ENCODE assay signal across 8 cellular contexts in the genomic region with DNA sequence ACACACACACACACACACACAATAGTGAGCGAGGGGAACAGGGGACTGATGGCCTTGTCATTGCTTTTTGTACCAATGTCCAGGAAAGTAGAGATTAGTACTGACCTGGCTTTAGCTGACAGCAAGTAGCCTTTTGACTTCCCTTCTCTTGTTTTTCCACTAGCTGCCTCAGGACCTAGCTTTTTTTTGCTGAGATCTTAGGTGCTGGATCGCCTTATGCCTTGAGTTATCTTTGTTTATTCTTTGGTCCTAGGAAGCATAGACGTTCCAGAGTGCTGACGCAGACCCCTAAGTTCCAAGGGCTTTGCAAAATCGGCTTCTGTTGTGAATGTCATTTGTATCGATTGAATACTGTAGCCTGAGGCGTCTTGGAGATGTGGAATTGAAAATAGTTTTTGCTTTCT. TPM values are rescaled to one million over a fixed set of nuclear protein-coding genes. Genes with fewer than 3 reads are reported as not detected.
DNase-seq lines count a peak whose midpoint lies in the region; ATAC-seq and TF ChIP-seq lines count a peak whose summit lies in the region.

A gene with protein sequence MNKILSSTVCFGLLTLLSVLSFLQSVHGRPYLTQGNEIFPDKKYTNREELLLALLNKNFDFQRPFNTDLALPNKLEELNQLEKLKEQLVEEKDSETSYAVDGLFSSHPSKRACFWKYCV (minus strand): TSS at position 218 of the 404 bp plus-strand sequence. CDS start 48,337 bp downstream, outside the sequence.

- no peaks in the 10 kb centered on the region for H3K9me3 Mint-ChIP-seq in memory B cell

- DNase-seq in dermis blood vessel endothelial cell (peak; percentile 71), memory B cell (ENCODE audit: low spot score in 2 of 2) (no peak), upper lobe of left lung (no peak), Karpas-422 (no peak)

- 18 to 26% methylated on average over 7 of the region's 7 CpGs for WGBS in upper lobe of left lung, 2 donors

- H2AFZ ChIP-seq in OCI-LY3 (ENCODE audit: low read depth, low read length): peak within 1 kb of the TSS; percentile 92; the same call in 1 of the 2 replicates
- H2AFZ ChIP-seq in Karpas-422 (ENCODE audit: low read length): no peak within 1 kb of the TSS

- no peaks in the 10 kb centered on the region for H3K27me3 Mint-ChIP-seq in memory B cell

- peaks cover 33% of the 10 kb centered on the region for H3K4me1 Mint-ChIP-seq in memory B cell

- H3K9ac ChIP-seq in OCI-LY3 (ENCODE audit: low read length) (peak within 1 kb of the TSS; percentile 87), Karpas-422 (ENCODE audit: low read length) (no peak within 1 kb of the TSS)

- H4K20me1 ChIP-seq in OCI-LY3 (ENCODE audit: insufficient read depth, low read length) (peaks cover 42% of the 10 kb centered on the region), Karpas-422 (ENCODE audit: insufficient read depth, low read depth, low read length) (no peaks in the 10 kb centered on the region)

- peak within 1 kb of the TSS; percentile 78 for H3K4me3 ChIP-seq in GM12875 (ENCODE audit: low read depth, low read length)
- peak within 1 kb of the TSS; percentile 89 for H3K4me3 ChIP-seq in OCI-LY3 (ENCODE audit: low read length)
- peak within 1 kb of the TSS; percentile 61 to 94 (median 74) for H3K4me3 ChIP-seq in upper lobe of left lung
- no peak within 1 kb of the TSS for H3K4me3 ChIP-seq in Karpas-422 (ENCODE audit: low read length)

- H3K36me3 Mint-ChIP-seq in memory B cell: peaks cover 10% of the 10 kb centered on the region

- H3K27ac ChIP-seq in OCI-LY3 (ENCODE audit: low read length) (peak within 1 kb of the TSS; percentile 59), upper lobe of left lung (peak within 1 kb of the TSS; percentile 85 to 99 (median 93)), Karpas-422 (ENCODE audit: low read length) (no peak within 1 kb of the TSS)

- ATAC-seq in memory B cell (ENCODE audit: low read depth) (no peak), upper lobe of left lung (ENCODE audit: low FRiP score in 2 of 2) (peak; percentile 47 to 54), GM18868 (IDR thresholded peaks at IDR 0.05; ENCODE audit: unreplicated experiment) (no peak), HG03439 (IDR thresholded peaks at IDR 0.05; ENCODE audit: unreplicated experiment) (no peak)

- TF ChIP-seq EP300 in upper lobe of left lung (IDR thresholded peaks at IDR 0.05): no peak

- H3K36me3 ChIP-seq in OCI-LY3 (replicated peaks; ENCODE audit: low read depth, low read length) (no peaks in the 10 kb centered on the region), upper lobe of left lung (no peaks in the 10 kb centered on the region), Karpas-422 (ENCODE audit: insufficient read depth, low read length) (no peaks in the 10 kb centered on the region)

- H3K9me3 ChIP-seq in OCI-LY3 (ENCODE audit: insufficient read depth, low read length) (no peaks in the 10 kb centered on the region), upper lobe of left lung (no peaks in the 10 kb centered on the region), Karpas-422 (ENCODE audit: low read length) (peaks cover 22% of the 10 kb centered on the region)

- no peak for TF ChIP-seq POLR2A in upper lobe of left lung (IDR thresholded peaks at IDR 0.05)

- H3K27me3 ChIP-seq in OCI-LY3 (ENCODE audit: low read depth, low read length): no peaks in the 10 kb centered on the region
- H3K27me3 ChIP-seq in upper lobe of left lung: peaks cover 0 to 6% (median 0%) of the 10 kb centered on the region in 4 donors
- no peaks in the 10 kb centered on the region for H3K27me3 ChIP-seq in Karpas-422 (ENCODE audit: low read length)

- peak within 1 kb of the TSS; percentile 90 for H3K4me3 Mint-ChIP-seq in memory B cell

- TF ChIP-seq CTCF in GM12875 (IDR thresholded peaks at IDR 0.05; ENCODE audit: borderline replicate concordance, insufficient read depth, low read depth, low read length) (no peak), OCI-LY3 (IDR thresholded peaks at IDR 0.05; ENCODE audit: low read depth, low read length) (no peak), upper lobe of left lung (IDR thresholded peaks at IDR 0.05) (no peak)

- peaks cover 61% of the 10 kb centered on the region for H3K79me2 ChIP-seq in OCI-LY3 (ENCODE audit: low read length)
- no peaks in the 10 kb centered on the region for H3K79me2 ChIP-seq in Karpas-422 (ENCODE audit: low read length)

- H3K4me2 ChIP-seq in OCI-LY3 (ENCODE audit: low read length): peak within 1 kb of the TSS; percentile 98
- H3K4me2 ChIP-seq in Karpas-422 (ENCODE audit: low read depth, low read length, poor library complexity, severe bottlenecking): no peak within 1 kb of the TSS

- H3K9me2 ChIP-seq in Karpas-422 (replicated peaks; ENCODE audit: insufficient read depth, low read length): no peaks in the 10 kb centered on the region

- H3K4me1 ChIP-seq in OCI-LY3 (ENCODE audit: low read length) (peaks cover 43% of the 10 kb centered on the region), upper lobe of left lung (peaks cover 18 to 33% (median 28%) of the 10 kb centered on the region in 4 donors), Karpas-422 (ENCODE audit: low read length) (no peaks in the 10 kb centered on the region)

- H3K27ac Mint-ChIP-seq in memory B cell: peak within 1 kb of the TSS; percentile 94

RNA-seq across cellular contexts. Expression of the gene that starts here (rescaled TPM):
- total RNA-seq in dermis blood vessel endothelial cell (0.68 TPM in 1 of 2 replicates, not detected in the other), upper lobe of left lung (under 1 TPM in 3 of 6 donors, not detected in 3; 0.37 to 0.98 (median 0.74) TPM)
- total RNA-seq in Karpas-422 (2014; rRNA removed; shearing (Covaris generic); ENCODE audit: low replicate concordance): not detected in 2 replicates

Comparison
In these comparisons a context has a peak if more than half of its experiments do, and no peak if none do; other contexts are left out.
1. Peak in DNase-seq in dermis blood vessel endothelial cell; RNA of the gene not detected or under 1 TPM.
2. Peak in ATAC-seq, H3K4me3 ChIP-seq and H3K27ac ChIP-seq in upper lobe of left lung; RNA of the gene not detected or under 1 TPM.